In the genomic region with DNA sequence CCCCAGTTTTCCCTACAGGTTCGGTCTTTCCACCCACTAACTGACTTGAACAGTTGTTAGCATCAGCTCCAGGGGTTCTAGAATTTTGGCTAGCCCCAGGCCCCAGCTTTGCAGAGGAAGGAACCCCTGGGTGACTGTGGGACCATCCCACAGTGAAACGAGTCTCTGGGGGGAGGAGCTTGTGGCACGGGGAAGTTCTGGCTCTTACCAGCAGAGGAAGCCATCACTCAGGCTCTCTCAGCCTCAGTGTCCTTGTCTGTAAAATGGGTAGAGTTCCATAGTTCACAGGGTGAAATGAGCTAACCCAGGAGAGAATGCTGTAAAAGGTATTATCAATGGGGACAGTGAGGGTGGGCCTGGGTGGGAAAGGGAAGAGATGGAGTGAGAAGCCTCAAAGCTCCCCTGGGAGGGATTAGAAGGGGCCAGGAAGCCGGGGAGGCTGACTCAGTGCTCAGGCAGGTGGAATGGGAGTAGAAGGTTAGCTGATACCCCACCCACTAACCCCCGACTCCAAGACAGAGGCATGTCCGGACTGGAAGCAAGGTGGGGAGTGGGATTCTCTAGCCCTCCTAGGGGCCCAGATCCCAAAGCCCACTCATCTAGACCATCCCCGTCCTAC, we compare ENCODE assay signal across 8 cellular contexts. TPM values are rescaled to one million over a fixed set of nuclear protein-coding genes. Genes with fewer than 3 reads are reported as not detected.
DNase-seq lines count a peak whose midpoint lies in the region; ATAC-seq, FAIRE-seq and TF ChIP-seq lines count a peak whose summit lies in the region.

No MANE protein-coding gene starts in this region.

- no peak for FAIRE-seq in bronchial epithelial cell (lab: Jason Lieb, UNC)

- H3K27ac ChIP-seq in ACC112 (ENCODE audit: low read depth, low read length) (peak overlapping the region; percentile 98), HUES6 (ENCODE audit: low read depth, low read length) (peak overlapping the region; percentile 72)

- no peaks in the 10 kb centered on the region for H3K9me3 Mint-ChIP-seq in mesothelial cell of epicardium

- H3K9ac ChIP-seq in HUES6 (ENCODE audit: low read length): peak overlapping the region; percentile 82

- H3K9me3 ChIP-seq in HUES6 (ENCODE audit: control insufficient read depth, insufficient read depth, low read depth, low read length): no peaks in the 10 kb centered on the region

- no peaks in the 10 kb centered on the region for H3K79me2 ChIP-seq in ACC112 (ENCODE audit: control insufficient read depth, insufficient read depth, low read length, unreplicated experiment)

- TF ChIP-seq CTCF in bronchial epithelial cell (IDR thresholded peaks at IDR 0.05; ENCODE audit: insufficient read depth, low read length, severe bottlenecking): peak; percentile 20
- no peak for TF ChIP-seq CTCF in mesothelial cell of epicardium (IDR thresholded peaks at IDR 0.05; ENCODE audit: unreplicated experiment)

- peak overlapping the region; percentile 61 for H3K4me3 ChIP-seq in ACC112 (ENCODE audit: low read depth, low read length)
- peak overlapping the region; percentile 37 for H3K4me3 ChIP-seq in HUES6 (ENCODE audit: low read depth, low read length)
- no peak overlapping the region for H3K4me3 ChIP-seq in bronchial epithelial cell (ENCODE audit: low read depth, low read length)

- H3K4me1 Mint-ChIP-seq in mesothelial cell of epicardium: peaks cover 52% of the 10 kb centered on the region

- ATAC-seq in HG03432 (IDR thresholded peaks at IDR 0.05; ENCODE audit: unreplicated experiment): no peak
- ATAC-seq in HG02852 (IDR thresholded peaks at IDR 0.05; ENCODE audit: unreplicated experiment): no peak
- ATAC-seq in GM18517 (IDR thresholded peaks at IDR 0.05; ENCODE audit: unreplicated experiment): no peak

- H3K27me3 ChIP-seq in ACC112 (ENCODE audit: insufficient read depth, low read length) (no peaks in the 10 kb centered on the region), HUES6 (ENCODE audit: control insufficient read depth, insufficient read depth, low read length) (no peaks in the 10 kb centered on the region), bronchial epithelial cell (ENCODE audit: control insufficient read depth, insufficient read depth, low read length) (no peaks in the 10 kb centered on the region)

- no peaks in the 10 kb centered on the region for H3K36me3 ChIP-seq in ACC112 (ENCODE audit: insufficient read depth, low read length)
- no peaks in the 10 kb centered on the region for H3K36me3 ChIP-seq in HUES6 (ENCODE audit: control insufficient read depth, insufficient read depth, low read length)
- peaks cover 4% of the 10 kb centered on the region for H3K36me3 ChIP-seq in bronchial epithelial cell (ENCODE audit: control insufficient read depth, insufficient read depth, low read length)

- peaks cover 54% of the 10 kb centered on the region for H3K4me1 ChIP-seq in ACC112 (ENCODE audit: control insufficient read depth, insufficient read depth, low read length, unreplicated experiment)
- H3K4me1 ChIP-seq in HUES6 (ENCODE audit: control insufficient read depth, insufficient read depth, low read length): peaks cover 45% of the 10 kb centered on the region

- DNase-seq in bronchial epithelial cell (ENCODE audit: low read depth): peak; percentile 62
- no peak for DNase-seq in mesothelial cell of epicardium (ENCODE audit: low spot score in 2 of 2, unreplicated experiment in 2 of 2)
- DNase-seq in 8988T: no peak

- H2AFZ ChIP-seq in ACC112 (ENCODE audit: low read length, unreplicated experiment): peak overlapping the region; percentile 76

- peak overlapping the region; percentile 6 for H3K4me3 Mint-ChIP-seq in mesothelial cell of epicardium

- no peaks in the 10 kb centered on the region for H3K27me3 Mint-ChIP-seq in mesothelial cell of epicardium (ENCODE audit: low read depth)

- H3K36me3 Mint-ChIP-seq in mesothelial cell of epicardium: no peaks in the 10 kb centered on the region

- H3K27ac Mint-ChIP-seq in mesothelial cell of epicardium: peak overlapping the region; percentile 92

RNA-seq across cellular contexts. Expression of gene CDC42EP4, which starts 30.9 kb away (rescaled TPM):
- total RNA-seq in bronchial epithelial cell (16.8 and 29.3 TPM in 2 replicates), mesothelial cell of epicardium (68.4 to 71.3 TPM (median 70.3 TPM) in 3 replicates)
